Comparison of ENCODE assay signal across 8 cellular contexts in genomic region chr1:9593492-9594465, GRCh38. TPM values are rescaled to one million over a fixed set of nuclear protein-coding genes. Genes with fewer than 3 reads are reported as not detected.
DNase-seq lines count a peak whose midpoint lies in the region; ATAC-seq and TF ChIP-seq lines count a peak whose summit lies in the region.

No MANE protein-coding gene starts in this region.

- POLR2A ChIA-PET in HEK293 (lab: Yijun Ruan, JAX), result interaction anchor here (0.6 kb wide), 1 partner anchor 24 kb away, joined by 3 read pairs; no protein-coding TSS in a partner anchor

- no peak overlapping the region for H3K4me3 Mint-ChIP-seq in activated T-helper 2 cell treated with anti-CD3 and anti-CD28 coated beads, Interferon-gamma antibody, Interleukin-2, Interleukin-4, amounts not matched to agents 10 μg/mL and 5 μg/mL and 100 μg/mL, durations not matched to agents 14 hours and 24 hours and 36 hours (ENCODE audit: low read depth)

- H3K4me1 Mint-ChIP-seq in activated T-helper 2 cell treated with anti-CD3 and anti-CD28 coated beads, Interferon-gamma antibody, Interleukin-2, Interleukin-4, amounts not matched to agents 10 μg/mL and 5 μg/mL and 100 μg/mL, durations not matched to agents 14 hours and 24 hours and 36 hours (ENCODE audit: low read depth), result peaks cover 18% of the 10 kb centered on the region

- TF ChIP-seq CTCF in HEK293 (tag by site-specific recombination; IDR thresholded peaks at IDR 0.05), result no peak

- H3K27ac Mint-ChIP-seq in activated T-helper 2 cell treated with anti-CD3 and anti-CD28 coated beads, Interferon-gamma antibody, Interleukin-2, Interleukin-4, amounts not matched to agents 10 μg/mL and 5 μg/mL and 100 μg/mL, durations not matched to agents 14 hours and 24 hours and 36 hours, result peak overlapping the region; percentile 2

- CTCF ChIA-PET in HEK293 (lab: Yijun Ruan, JAX), result interaction anchor here (0.6 to 0.7 kb wide), 2 partner anchors 12 to 1364 kb away, joined by 3 read pairs; no protein-coding TSS in a partner anchor

- H3K27me3 Mint-ChIP-seq in activated T-helper 2 cell treated with anti-CD3 and anti-CD28 coated beads, Interferon-gamma antibody, Interleukin-2, Interleukin-4, amounts not matched to agents 10 μg/mL and 5 μg/mL and 100 μg/mL, durations not matched to agents 14 hours and 24 hours and 36 hours (ENCODE audit: low read depth), result no peaks in the 10 kb centered on the region

- no peaks in the 10 kb centered on the region for H3K9me3 Mint-ChIP-seq in activated T-helper 2 cell treated with anti-CD3 and anti-CD28 coated beads, Interferon-gamma antibody, Interleukin-2, Interleukin-4, amounts not matched to agents 10 μg/mL and 5 μg/mL and 100 μg/mL, durations not matched to agents 14 hours and 24 hours and 36 hours

- no peak for ATAC-seq in HG02763 (IDR thresholded peaks at IDR 0.05; ENCODE audit: unreplicated experiment)
- no peak for ATAC-seq in GM21423 (IDR thresholded peaks at IDR 0.05; ENCODE audit: unreplicated experiment)

- intact Hi-C loops in activated T-helper 2 cell treated with anti-CD3 and anti-CD28 coated beads, Interferon-gamma antibody, Interleukin-2, Interleukin-4, amounts not matched to agents 10 μg/mL and 5 μg/mL and 100 μg/mL, durations not matched to agents 14 hours and 24 hours and 36 hours (cut with micrococcal nuclease), result no loop called here
- intact Hi-C loops in head of caudate nucleus (cut with DNase I), result no loop called here
- intact Hi-C loops in posterior vena cava (cut with DNase I), result no loop called here

- DNase-seq in CMK (ENCODE audit: low read depth) (peak; percentile 78), NCI-H526 (lab: John Stamatoyannopoulos, UW) (peak; percentile 65 to 77), head of caudate nucleus (peak in 37 of 42 donors; percentile 39 to 80 (median 63)), posterior vena cava (ENCODE audit: low spot score) (peak; percentile 89)
- DNase-seq in activated T-helper 2 cell treated with anti-CD3 and anti-CD28 coated beads, Interferon-gamma antibody, Interleukin-2, Interleukin-4, amounts not matched to agents 10 μg/mL and 5 μg/mL and 100 μg/mL, durations not matched to agents 14 hours and 24 hours and 36 hours (ENCODE audit: low spot score), result peak; percentile 59

- no peak overlapping the region for H3K4me3 ChIP-seq in HEK293 (ENCODE audit: low read depth, low read length)

- H3K4me1 ChIP-seq in HEK293 (ENCODE audit: control insufficient read depth, insufficient read depth, low read length), result peaks cover 12% of the 10 kb centered on the region

- H3K27ac ChIP-seq in HEK293 (ENCODE audit: extremely low read depth, low read depth, low read length), result no peak overlapping the region

- no peaks in the 10 kb centered on the region for H3K9me3 ChIP-seq in HEK293 (ENCODE audit: control insufficient read depth, insufficient read depth, low read depth, low read length)

- peaks cover 11% of the 10 kb centered on the region for H3K36me3 Mint-ChIP-seq in activated T-helper 2 cell treated with anti-CD3 and anti-CD28 coated beads, Interferon-gamma antibody, Interleukin-2, Interleukin-4, amounts not matched to agents 10 μg/mL and 5 μg/mL and 100 μg/mL, durations not matched to agents 14 hours and 24 hours and 36 hours (ENCODE audit: low read depth)

- peaks cover 2 to 61% of the 10 kb centered on the region in 2 experiments; a peak in 2 of 3 replicates for H3K36me3 ChIP-seq in HEK293 (ENCODE audit: control insufficient read depth in 2 of 2, insufficient read depth in 1 of 2, low read length in 2 of 2)

TF ChIP-seq in HEK293, 187 proteins besides CTCF, POLR2A, EP300 and RAD21 (continues in another document):
- TF ChIP-seq IKZF3 (tag by site-specific recombination; IDR thresholded peaks at IDR 0.05), result peak; percentile 59; the same call in 1 of the 2 replicates
- TF ChIP-seq, protein P1, sequence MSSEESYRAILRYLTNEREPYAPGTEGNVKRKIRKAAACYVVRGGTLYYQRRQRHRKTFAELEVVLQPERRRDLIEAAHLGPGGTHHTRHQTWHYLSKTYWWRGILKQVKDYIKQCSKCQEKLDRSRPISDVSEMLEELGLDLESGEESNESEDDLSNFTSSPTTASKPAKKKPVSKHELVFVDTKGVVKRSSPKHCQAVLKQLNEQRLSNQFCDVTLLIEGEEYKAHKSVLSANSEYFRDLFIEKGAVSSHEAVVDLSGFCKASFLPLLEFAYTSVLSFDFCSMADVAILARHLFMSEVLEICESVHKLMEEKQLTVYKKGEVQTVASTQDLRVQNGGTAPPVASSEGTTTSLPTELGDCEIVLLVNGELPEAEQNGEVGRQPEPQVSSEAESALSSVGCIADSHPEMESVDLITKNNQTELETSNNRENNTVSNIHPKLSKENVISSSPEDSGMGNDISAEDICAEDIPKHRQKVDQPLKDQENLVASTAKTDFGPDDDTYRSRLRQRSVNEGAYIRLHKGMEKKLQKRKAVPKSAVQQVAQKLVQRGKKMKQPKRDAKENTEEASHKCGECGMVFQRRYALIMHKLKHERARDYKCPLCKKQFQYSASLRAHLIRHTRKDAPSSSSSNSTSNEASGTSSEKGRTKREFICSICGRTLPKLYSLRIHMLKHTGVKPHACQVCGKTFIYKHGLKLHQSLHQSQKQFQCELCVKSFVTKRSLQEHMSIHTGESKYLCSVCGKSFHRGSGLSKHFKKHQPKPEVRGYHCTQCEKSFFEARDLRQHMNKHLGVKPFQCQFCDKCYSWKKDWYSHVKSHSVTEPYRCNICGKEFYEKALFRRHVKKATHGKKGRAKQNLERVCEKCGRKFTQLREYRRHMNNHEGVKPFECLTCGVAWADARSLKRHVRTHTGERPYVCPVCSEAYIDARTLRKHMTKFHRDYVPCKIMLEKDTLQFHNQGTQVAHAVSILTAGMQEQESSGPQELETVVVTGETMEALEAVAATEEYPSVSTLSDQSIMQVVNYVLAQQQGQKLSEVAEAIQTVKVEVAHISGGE (tag by site-specific recombination; conservative IDR thresholded peaks at IDR 0.05; ENCODE audit: low read depth), result no peak
- no peak for TF ChIP-seq TRIM28 (IDR thresholded peaks at IDR 0.05; ENCODE audit: borderline replicate concordance, low read length)
- TF ChIP-seq ZBTB48 (tag by site-specific recombination; IDR thresholded peaks at IDR 0.05), result peak; percentile 18
- TF ChIP-seq GLIS2 (tag by site-specific recombination; IDR thresholded peaks at IDR 0.05), result 0 out of 2 replicates have a peak, but pooled peaks have one; percentile 39
- peak; percentile 79 for TF ChIP-seq SP2 (tag by site-specific recombination; IDR thresholded peaks at IDR 0.05)
- 0 out of 2 replicates have a peak, but pooled peaks have one; percentile 15 for TF ChIP-seq ZNF366 (tag by site-specific recombination; conservative IDR thresholded peaks at IDR 0.05)
- peak; percentile 54 for TF ChIP-seq PATZ1 (tag by site-specific recombination; IDR thresholded peaks at IDR 0.05)
- peak; percentile 24; the same call in 1 of the 2 replicates for TF ChIP-seq ZNF341 (tag by site-specific recombination; IDR thresholded peaks at IDR 0.05; ENCODE audit: low read depth)

RNA-seq across cellular contexts. Expression of gene TMEM201, which starts 5.1 kb away (rescaled TPM):
- total RNA-seq in activated T-helper 2 cell treated with anti-CD3 and anti-CD28 coated beads, Interferon-gamma antibody, Interleukin-2, Interleukin-4, amounts not matched to agents 10 μg/mL and 5 μg/mL and 100 μg/mL, durations not matched to agents 14 hours and 24 hours and 36 hours, result 30.8 and 31.6 TPM in 2 replicates
- 1 to 10 TPM; 6.1 to 6.9 TPM for total RNA-seq in posterior vena cava

RNA-seq across cellular contexts. Expression of gene SLC25A33, which starts 54.5 kb away (rescaled TPM):
- 9.6 and 10.4 TPM in 2 replicates for total RNA-seq in activated T-helper 2 cell treated with anti-CD3 and anti-CD28 coated beads, Interferon-gamma antibody, Interleukin-2, Interleukin-4, amounts not matched to agents 10 μg/mL and 5 μg/mL and 100 μg/mL, durations not matched to agents 14 hours and 24 hours and 36 hours
- 1 to 10 TPM; 2.3 to 4.5 TPM for total RNA-seq in posterior vena cava

RNA-seq across cellular contexts. Expression of gene PIK3CD, which starts 57.8 kb away (rescaled TPM):
- total RNA-seq in activated T-helper 2 cell treated with anti-CD3 and anti-CD28 coated beads, Interferon-gamma antibody, Interleukin-2, Interleukin-4, amounts not matched to agents 10 μg/mL and 5 μg/mL and 100 μg/mL, durations not matched to agents 14 hours and 24 hours and 36 hours, result 184 and 189 TPM in 2 replicates
- 1 to 10 TPM; 7.9 to 9.2 TPM for total RNA-seq in posterior vena cava

Comparison
In these comparisons a context has a peak if more than half of its experiments do, and no peak if none do; other contexts are left out.
1. RNA of gene PIK3CD, which starts 57.8 kb away (total RNA-seq): 184 to 189 TPM in activated T-helper 2 cell treated with anti-CD3 and anti-CD28 coated beads, Interferon-gamma antibody, Interleukin-2, Interleukin-4, amounts not matched to agents 10 μg/mL and 5 μg/mL and 100 μg/mL, durations not matched to agents 14 hours and 24 hours and 36 hours; 7.9 to 9.2 TPM in posterior vena cava; every median in the first group is over 10 times any median in the second.
2. Peak in every context shown above with its lines, with median percentiles within 50 percentile points of each other: DNase-seq.